ENCODE assay signal across 16 cellular contexts in the genomic region with DNA sequence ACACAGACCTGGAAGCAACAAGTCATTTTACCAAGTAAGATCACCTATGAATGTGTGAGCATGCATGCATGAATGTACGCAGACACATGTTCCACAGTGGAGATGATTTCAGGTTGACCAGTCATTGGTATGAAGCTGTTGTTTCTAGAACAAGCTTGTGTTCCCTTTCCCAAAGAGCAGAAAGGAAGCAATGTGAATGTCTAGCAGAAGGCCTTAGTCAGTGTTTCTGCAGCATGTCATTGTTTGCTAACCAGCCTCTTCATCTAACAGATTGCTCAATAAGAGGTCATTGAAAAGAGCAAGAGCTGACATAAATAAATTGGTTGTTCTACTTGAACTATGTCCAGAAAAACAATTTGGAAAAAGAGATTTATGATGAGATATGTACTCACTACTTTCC.
DNase-seq lines count a peak whose midpoint lies in the region; ATAC-seq, FAIRE-seq and TF ChIP-seq lines count a peak whose summit lies in the region.
"Had no signal": no experiment of that assay in that cellular context is flagged by ENCODE, and none has a peak within 500 bp of the region (broad histone marks: within the 10 kb centered on the region; RNA-seq: fewer than 3 reads in every experiment).

No MANE protein-coding gene starts in this region.

- no peak overlapping the region for H3K56ac ChIP-seq in H1 (replicated peaks; ENCODE audit: insufficient read length, low read depth, low read length)

- H4K20me1 ChIP-seq in H1 (replicated peaks in 1 of 2; ENCODE audit: control insufficient read depth in 1 of 2, insufficient read depth in 2 of 2, low read length in 2 of 2), result no peaks in the 10 kb centered on the region

- no peaks in the 10 kb centered on the region; the same call in 1 of the 2 replicates for H3K23me2 ChIP-seq in H1 (ENCODE audit: low read depth, low read length)

- no peaks in the 10 kb centered on the region for H3K79me1 ChIP-seq in H1 (ENCODE audit: low read depth, low read length)

- no peak overlapping the region for H3K27ac ChIP-seq in H1 (ENCODE audit: low read depth, low read length)
- H3K27ac ChIP-seq in right lobe of liver, result no peak overlapping the region
- H3K27ac ChIP-seq: colonic mucosa had no signal

- no peak overlapping the region for H3K23ac ChIP-seq in H1 (ENCODE audit: insufficient read length)

- H2AK5ac ChIP-seq in H1 (ENCODE audit: low read depth, low read length), result no peak overlapping the region

- WGBS in H1 (ENCODE audit: extremely low coverage in 1 of 2, insufficient coverage in 1 of 2, insufficient read length in 1 of 2, insufficient replicate concordance in 2 of 2, low coverage in 1 of 2, low lambda C conversion rate in 2 of 2, missing lambda C conversion rate in 1 of 2), 2 experiments, result 85% methylated on average over 1 of the region's 1 CpG; no CpG with 5 or more reads in 1 of the 2 experiments
- WGBS in right lobe of liver (ENCODE audit: insufficient coverage, low coverage, low lambda C conversion rate, missing lambda C conversion rate), result 75% methylated on average over 1 of the region's 1 CpG

- POLR2A ChIA-PET in H1 (lab: Charles Lee; ENCODE audit: partially characterized antibody), result no interaction called here

- H4K5ac ChIP-seq in H1 (ENCODE audit: insufficient read length, low read depth, low read length), result no peak overlapping the region

- no peak for TF ChIP-seq RAD21 in H1 (IDR thresholded peaks at IDR 0.05 in 1 of 2, conservative IDR thresholded peaks at IDR 0.05 in 1 of 2; ENCODE audit: low read depth in 2 of 2, low read length in 2 of 2)

- no peak for TF ChIP-seq CTCF in H1 (IDR thresholded peaks at IDR 0.05; ENCODE audit: control extremely low read depth in 1 of 3, insufficient read depth in 1 of 3, low read depth in 1 of 3, low read length in 3 of 3)
- no peak for TF ChIP-seq CTCF in right lobe of liver (IDR thresholded peaks at IDR 0.05)

- H2BK5ac ChIP-seq in H1 (ENCODE audit: low read depth, low read length), result no peak overlapping the region

- DNase-seq in DMS79 (lab: John Stamatoyannopoulos, UW), result peak; percentile 89
- DNase-seq in NCI-H1417 treated with DMSO at 0.1 percent for 48 hours (lab: John Stamatoyannopoulos, UW), result peak; percentile 19
- DNase-seq in H1 (ENCODE audit: low read depth in 1 of 2, low spot score in 2 of 2), result no peak
- DNase-seq in right lobe of liver, result no peak
- DNase-seq in activated gamma-delta T cell treated with Interleukin-2 at 50 U/mL for 16 hours, result no peak
- no peak for DNase-seq in GOT3 (lab: John Stamatoyannopoulos, UW)
- DNase-seq: activated CD4-positive, alpha-beta T cell treated with anti-CD3 and anti-CD28 coated beads, Interleukin-2, amount 50 U/mL, for 48 hours; activated naive CD4-positive, alpha-beta T cell treated with Interleukin-2 at 50 U/mL for 16 hours; CD4-positive, alpha-beta T cell; colonic mucosa; NCI-H2081 treated with DMSO at 0.1 percent for 48 hours; stimulated activated CD4-positive, alpha-beta T cell treated with anti-CD3 and anti-CD28 coated beads, Interleukin-4, amount 100 ng/mL, for 1 hour; stimulated activated naive CD8-positive, alpha-beta T cell treated with anti-CD3 and anti-CD28 coated beads, Interleukin-15, Interleukin-2, amounts not matched to agents 100 U/mL and 50 U/mL, for 24 hours; T-helper 17 cell had no signal

- intact Hi-C loops in right lobe of liver (cut with DNase I), result no loop called here

- H3K27me3 ChIP-seq in H1 (replicated peaks in 1 of 4; ENCODE audit: control insufficient read depth in 3 of 4, extremely low read depth in 1 of 4, insufficient read depth in 3 of 4, low read length in 3 of 4) (no peaks in the 10 kb centered on the region), right lobe of liver (no peaks in the 10 kb centered on the region)
- H3K27me3 ChIP-seq: colonic mucosa had no signal

- no peak overlapping the region for H3K4ac ChIP-seq in H1 (replicated peaks; ENCODE audit: insufficient read length, low read depth, low read length)

- no peaks in the 10 kb centered on the region for H3K79me2 ChIP-seq in H1 (ENCODE audit: control insufficient read depth in 1 of 2, insufficient read depth in 2 of 2, low read length in 2 of 2)

- no peak for FAIRE-seq in H1 (lab: Jason Lieb, UNC)

- no peak overlapping the region for H2BK15ac ChIP-seq in H1 (ENCODE audit: low read length)

- H2AFZ ChIP-seq in H1 (ENCODE audit: low read length), result peak overlapping the region; percentile 79; the same call in 1 of the 2 replicates

- H3K4me1 ChIP-seq in H1 (replicated peaks in 1 of 4; ENCODE audit: control insufficient read depth in 3 of 4, insufficient read depth in 4 of 4, low read length in 3 of 4) (no peaks in the 10 kb centered on the region), right lobe of liver (peaks cover 0 to 11% (median 3%) of the 10 kb centered on the region in 4 donors)
- H3K4me1 ChIP-seq: colonic mucosa had no signal

- no peak overlapping the region for H3K9ac ChIP-seq in H1 (replicated peaks in 1 of 4; ENCODE audit: extremely low read depth in 1 of 4, low read depth in 3 of 4, low read length in 3 of 4)

- no peak overlapping the region for H4K91ac ChIP-seq in H1 (replicated peaks; ENCODE audit: insufficient read length, low read length)

- H3K4me2 ChIP-seq in H1 (ENCODE audit: insufficient read depth in 1 of 2, low read depth in 2 of 2, low read length in 2 of 2), result no peak overlapping the region

- H2BK20ac ChIP-seq in H1 (ENCODE audit: low read length), result no peak overlapping the region

- H3K9me3 ChIP-seq in H1 (ENCODE audit: insufficient read depth in 2 of 2, low read depth in 1 of 2, low read length in 1 of 2) (no peaks in the 10 kb centered on the region), right lobe of liver (no peaks in the 10 kb centered on the region)
- H3K9me3 ChIP-seq: colonic mucosa had no signal

- no peak for TF ChIP-seq POLR2A in H1 (IDR thresholded peaks at IDR 0.05; ENCODE audit: control extremely low read depth in 1 of 2, low read depth in 2 of 2, low read length in 2 of 2)
- TF ChIP-seq POLR2A in right lobe of liver (IDR thresholded peaks at IDR 0.05), result no peak

- no peak overlapping the region for H2BK120ac ChIP-seq in H1 (replicated peaks; ENCODE audit: low read depth, low read length)

- no peak overlapping the region for H2BK12ac ChIP-seq in H1 (ENCODE audit: low read depth, low read length)

- no peak overlapping the region for H3K14ac ChIP-seq in H1 (ENCODE audit: insufficient read length)

- H3K4me3 ChIP-seq in H1 (ENCODE audit: extremely low read depth in 1 of 4, insufficient read depth in 2 of 4, low read depth in 3 of 4, low read length in 4 of 4) (no peak overlapping the region), right lobe of liver (no peak overlapping the region)
- H3K4me3 ChIP-seq: colonic mucosa had no signal

- H3K36me3 ChIP-seq in H1 (ENCODE audit: control insufficient read depth in 2 of 4, insufficient read depth in 4 of 4, low read length in 3 of 4) (no peaks in the 10 kb centered on the region), right lobe of liver (no peaks in the 10 kb centered on the region)
- H3K36me3 ChIP-seq: colonic mucosa had no signal

- no peak overlapping the region for H4K8ac ChIP-seq in H1 (ENCODE audit: extremely low read depth, insufficient read depth, low read length)

- ATAC-seq in right lobe of liver (peak; percentile 89 to 98 (median 95)), GM21390 (IDR thresholded peaks at IDR 0.05; ENCODE audit: unreplicated experiment) (no peak), GM18858 (IDR thresholded peaks at IDR 0.05; ENCODE audit: unreplicated experiment) (no peak)
- ATAC-seq: stimulated activated naive CD8-positive, alpha-beta T cell treated with anti-CD3 and anti-CD28 coated beads, Interleukin-15, Interleukin-2, amounts not matched to agents 100 U/mL and 50 U/mL, for 24 hours; T-helper 17 cell had no signal

- H3K18ac ChIP-seq in H1 (ENCODE audit: extremely low read depth, low read length), result no peak overlapping the region

- TF ChIP-seq EP300 in H1 (IDR thresholded peaks at IDR 0.05; ENCODE audit: borderline replicate concordance in 1 of 2, low read depth in 2 of 2, low read length in 2 of 2), result no peak

- CTCF ChIA-PET in H1 (lab: Charles Lee; ENCODE audit: partially characterized antibody), result no interaction called here

TF ChIP-seq in H1, 55 proteins besides CTCF, POLR2A, EP300 and RAD21:
- TF ChIP-seq CHD1 (IDR thresholded peaks at IDR 0.05; ENCODE audit: low read depth, low read length) (no peak), SP1 (IDR thresholded peaks at IDR 0.05; ENCODE audit: low read depth, low read length) (no peak), SIRT6 (IDR thresholded peaks at IDR 0.05; ENCODE audit: low read length) (no peak), TAF7 (optimal IDR thresholded peaks at IDR 0.05; ENCODE audit: borderline replicate concordance, low read depth, low read length) (no peak), MAFK (IDR thresholded peaks at IDR 0.05; ENCODE audit: low read depth, low read length) (no peak), TBP (IDR thresholded peaks at IDR 0.05; ENCODE audit: low read depth, low read length) (no peak), TEAD4 (IDR thresholded peaks at IDR 0.05; ENCODE audit: low read depth, low read length) (no peak), KDM1A (IDR thresholded peaks at IDR 0.05; ENCODE audit: borderline replicate concordance, low read length) (no peak), HDAC2 (IDR thresholded peaks at IDR 0.05; ENCODE audit: borderline replicate concordance in 1 of 2, low read depth in 2 of 2, low read length in 2 of 2) (no peak), GABPA (IDR thresholded peaks at IDR 0.05; ENCODE audit: borderline replicate concordance, insufficient read depth, low read length) (no peak), SIX5 (IDR thresholded peaks at IDR 0.05; ENCODE audit: low read depth, low read length) (no peak)
TF ChIP-seq in H1: peak in this region for 0.

Comparison
In these comparisons a context has a peak if more than half of its experiments do, and no peak if none do; other contexts are left out.
1. DNase-seq: peak in DMS79 (single experiment) and NCI-H1417 treated with DMSO at 0.1 percent for 48 hours (single experiment); none in H1 (0 of 2), right lobe of liver (0 of 3), activated gamma-delta T cell treated with Interleukin-2 at 50 U/mL for 16 hours (single experiment) and GOT3 (single experiment).
2. ATAC-seq: peak in right lobe of liver (4 of 4); none in GM21390 (single experiment) and GM18858 (single experiment).